Comparison of ENCODE assay signal across 15 cellular contexts in genomic region chr1:63261736-63262142, GRCh38.
DNase-seq lines count a peak whose midpoint lies in the region; ATAC-seq, FAIRE-seq and TF ChIP-seq lines count a peak whose summit lies in the region.
"Had no signal": no experiment of that assay in that cellular context is flagged by ENCODE, and none has a peak within 500 bp of the region (broad histone marks: within the 10 kb centered on the region; RNA-seq: fewer than 3 reads in every experiment).

No MANE protein-coding gene starts in this region.

- no peak overlapping the region for H3K4me3 Mint-ChIP-seq in activated naive CD8-positive, alpha-beta T cell treated with anti-CD3 and anti-CD28 coated beads for 36 hours
- H3K4me3 Mint-ChIP-seq: activated CD4-positive, alpha-beta T cell treated with anti-CD3 and anti-CD28 coated beads, Interleukin-2, amount 10 ng/mL, durations not matched to agents 7 days and 5 days; activated T-cell treated with anti-CD3 and anti-CD28 coated beads, Interleukin-2, amount 50 U/mL, for 72 hours had no signal

- H3K9ac ChIP-seq in skeletal muscle tissue (ENCODE audit: low read depth in 1 of 3, low read length in 3 of 3) = peak overlapping the region in 2 of 3 donors; percentile 26 to 27

- WGBS in pancreas, 2 donors = 41 to 49% methylated on average over 2 of the region's 2 CpGs

- H3K4me1 Mint-ChIP-seq in activated naive CD8-positive, alpha-beta T cell treated with anti-CD3 and anti-CD28 coated beads for 36 hours = no peaks in the 10 kb centered on the region
- H3K4me1 Mint-ChIP-seq: activated CD4-positive, alpha-beta T cell treated with anti-CD3 and anti-CD28 coated beads, Interleukin-2, amount 10 ng/mL, durations not matched to agents 7 days and 5 days had no signal

- H3K4me3 ChIP-seq in epithelial cell of esophagus (ENCODE audit: low read length) (no peak overlapping the region), skeletal muscle tissue (ENCODE audit: low read length in 3 of 3) (peak overlapping the region in 2 of 3 donors; percentile 55 to 69), pancreas (no peak overlapping the region)
- H3K4me3 ChIP-seq: testis had no signal

- no peak for FAIRE-seq in pancreas (lab: Jason Lieb, UNC)
- FAIRE-seq in GM12891 (lab: Jason Lieb, UNC) = no peak

- peaks cover 34% of the 10 kb centered on the region for H3K27me3 Mint-ChIP-seq in activated naive CD8-positive, alpha-beta T cell treated with anti-CD3 and anti-CD28 coated beads for 36 hours
- H3K27me3 Mint-ChIP-seq: activated CD4-positive, alpha-beta T cell treated with anti-CD3 and anti-CD28 coated beads, Interleukin-2, amount 10 ng/mL, durations not matched to agents 7 days and 5 days had no signal

- ATAC-seq in Right ventricle myocardium inferior (peak; percentile 31), pancreas (no peak)

- H3K9me3 ChIP-seq in skeletal muscle tissue (ENCODE audit: control insufficient read depth in 3 of 3, low read length in 3 of 3) = no peaks in the 10 kb centered on the region
- no peaks in the 10 kb centered on the region for H3K9me3 ChIP-seq in pancreas
- H3K9me3 ChIP-seq: testis had no signal

- H3K4me1 ChIP-seq in skeletal muscle tissue (ENCODE audit: control insufficient read depth in 3 of 3, insufficient read depth in 3 of 3, low read length in 3 of 3) (peaks cover 4 to 21% (median 18%) of the 10 kb centered on the region in 3 donors), pancreas (no peaks in the 10 kb centered on the region)
- H3K4me1 ChIP-seq: testis had no signal

- H3K27ac ChIP-seq in skeletal muscle tissue (ENCODE audit: low read depth, low read length) = peak overlapping the region; percentile 92
- H3K27ac ChIP-seq in pancreas = no peak overlapping the region
- H3K27ac ChIP-seq: testis had no signal

- H3K9me3 Mint-ChIP-seq in activated naive CD8-positive, alpha-beta T cell treated with anti-CD3 and anti-CD28 coated beads for 36 hours = no peaks in the 10 kb centered on the region
- H3K9me3 Mint-ChIP-seq: activated CD4-positive, alpha-beta T cell treated with anti-CD3 and anti-CD28 coated beads, Interleukin-2, amount 10 ng/mL, durations not matched to agents 7 days and 5 days; activated T-cell treated with anti-CD3 and anti-CD28 coated beads, Interleukin-2, amount 50 U/mL, for 72 hours had no signal

- no peak overlapping the region for H3K27ac Mint-ChIP-seq in activated naive CD8-positive, alpha-beta T cell treated with anti-CD3 and anti-CD28 coated beads for 36 hours
- H3K27ac Mint-ChIP-seq: activated CD4-positive, alpha-beta T cell treated with anti-CD3 and anti-CD28 coated beads, Interleukin-2, amount 10 ng/mL, durations not matched to agents 7 days and 5 days; activated T-cell treated with anti-CD3 and anti-CD28 coated beads, Interleukin-2, amount 50 U/mL, for 72 hours; progenitor cell of endocrine pancreas had no signal

- no peaks in the 10 kb centered on the region for H3K36me3 ChIP-seq in skeletal muscle tissue (ENCODE audit: control insufficient read depth in 3 of 3, insufficient read depth in 3 of 3, low read length in 3 of 3)
- no peaks in the 10 kb centered on the region for H3K36me3 ChIP-seq in pancreas

- no peaks in the 10 kb centered on the region for H3K36me3 Mint-ChIP-seq in activated naive CD8-positive, alpha-beta T cell treated with anti-CD3 and anti-CD28 coated beads for 36 hours

- DNase-seq in Right ventricle myocardium inferior (ENCODE audit: missing footprints) = no peak
- DNase-seq in cardiac septum (ENCODE audit: low spot score) = no peak
- DNase-seq in NCI-H460 (ENCODE audit: extremely low read depth, low read depth) = peak; percentile 6
- DNase-seq in epithelial cell of esophagus (ENCODE audit: low read depth) = peak; percentile 12
- no peak for DNase-seq in pancreas
- DNase-seq in activated naive CD8-positive, alpha-beta T cell treated with anti-CD3 and anti-CD28 coated beads for 36 hours = no peak
- no peak for DNase-seq in GM12891 (ENCODE audit: insufficient read length, low spot score)
- DNase-seq: activated CD4-positive, alpha-beta T cell treated with anti-CD3 and anti-CD28 coated beads, Interleukin-2, amount 10 ng/mL, durations not matched to agents 7 days and 5 days; activated T-cell treated with anti-CD3 and anti-CD28 coated beads, Interleukin-2, amount 50 U/mL, for 72 hours; DMS53; H7; NCI-H2227 treated with DMSO at 0.1 percent for 48 hours; testis had no signal

- intact Hi-C loops in Right ventricle myocardium inferior (cut with DNase I) = no loop called here
- intact Hi-C loops in cardiac septum (cut with DNase I) = no loop called here
- intact Hi-C loops in pancreas (cut with DNase I) = no loop called here

- TF ChIP-seq CTCF in epithelial cell of esophagus (IDR thresholded peaks at IDR 0.05; ENCODE audit: insufficient read depth, low read depth, low read length, missing control alignments) (no peak), pancreas (IDR thresholded peaks at IDR 0.05) (no peak)

- H3K27me3 ChIP-seq in skeletal muscle tissue (ENCODE audit: control insufficient read depth in 3 of 3, insufficient read depth in 3 of 3, low read length in 3 of 3) = no peaks in the 10 kb centered on the region
- H3K27me3 ChIP-seq in pancreas = no peaks in the 10 kb centered on the region
- H3K27me3 ChIP-seq: testis had no signal

- no peak for TF ChIP-seq POLR2A in GM12891 (IDR thresholded peaks at IDR 0.05; ENCODE audit: low read depth, low read length)

TF ChIP-seq in GM12891, 5 proteins besides CTCF, POLR2A, EP300 and RAD21:
- TF ChIP-seq TAF1 (IDR thresholded peaks at IDR 0.05; ENCODE audit: low read depth, low read length) (no peak), SPI1 (IDR thresholded peaks at IDR 0.05; ENCODE audit: low read depth, low read length) (no peak), POLR2AphosphoS5 (IDR thresholded peaks at IDR 0.05; ENCODE audit: low read depth, low read length) (no peak), PAX5 (IDR thresholded peaks at IDR 0.05; ENCODE audit: insufficient read depth, low read length, severe bottlenecking) (no peak), POU2F2 (IDR thresholded peaks at IDR 0.05; ENCODE audit: low read depth, low read length) (no peak)

Comparison
In these comparisons a context has a peak if more than half of its experiments do, and no peak if none do; other contexts are left out.
1. DNase-seq: peak in NCI-H460 (single experiment) and epithelial cell of esophagus (single experiment); none in Right ventricle myocardium inferior (single experiment), cardiac septum (single experiment), pancreas (0 of 6), activated naive CD8-positive, alpha-beta T cell treated with anti-CD3 and anti-CD28 coated beads for 36 hours (single experiment) and GM12891 (single experiment).
2. H3K4me3 ChIP-seq: peak in skeletal muscle tissue (2 of 3); none in epithelial cell of esophagus (single experiment) and pancreas (0 of 4).